21 cellular contexts compared by ENCODE assay signal in the genomic region with DNA sequence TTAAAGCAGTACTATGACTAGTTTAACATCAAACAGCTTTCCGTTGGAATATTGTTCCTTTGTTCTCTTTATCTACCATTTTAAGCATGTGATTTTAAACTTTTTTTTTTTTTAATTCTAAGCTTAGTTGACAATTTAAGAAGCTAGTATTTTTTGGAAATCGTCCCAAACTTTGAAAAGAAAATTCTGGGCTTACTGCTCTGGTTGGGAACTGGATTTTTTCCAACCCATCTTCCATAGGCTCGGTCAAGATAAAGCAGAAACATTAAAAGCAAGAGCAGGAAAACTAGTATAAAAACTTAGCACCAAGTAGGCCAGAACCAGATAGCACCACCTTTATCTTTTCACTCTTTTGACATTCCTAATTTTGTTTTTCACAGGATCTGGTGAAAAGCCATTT. TPM values are rescaled to one million over a fixed set of nuclear protein-coding genes. Genes with fewer than 3 reads are reported as not detected.
DNase-seq lines count a peak whose midpoint lies in the region; ATAC-seq and TF ChIP-seq lines count a peak whose summit lies in the region.
"Had no signal": no experiment of that assay in that cellular context is flagged by ENCODE, and none has a peak within 500 bp of the region (broad histone marks: within the 10 kb centered on the region; RNA-seq: fewer than 3 reads in every experiment).

No MANE protein-coding gene starts in this region.

- no peaks in the 10 kb centered on the region for H3K9me3 ChIP-seq in fibroblast of lung (ENCODE audit: control insufficient read depth, insufficient read depth, low read depth, low read length)
- H3K9me3 ChIP-seq: BE2C; BLaER1 treated with 17β-estradiol and CSF1 and Interleukin-3, amounts not matched to agents 10 nM and 100 nM had no signal

- H3K27ac Mint-ChIP-seq in activated T-cell treated with anti-CD3 and anti-CD28 coated beads, Interleukin-2, amount 50 U/mL, for 24 hours, result peak overlapping the region; percentile 50
- peak overlapping the region; percentile 56 for H3K27ac Mint-ChIP-seq in nephron progenitor cell
- H3K27ac Mint-ChIP-seq: CD4-positive, alpha-beta T cell; GM23338; H9 had no signal

- H4K20me1 ChIP-seq in fibroblast of lung (ENCODE audit: control insufficient read depth, extremely low read depth, insufficient read depth, low read length), result no peaks in the 10 kb centered on the region

- no peak overlapping the region for H3K4me2 ChIP-seq in fibroblast of lung (ENCODE audit: extremely low read depth, insufficient read depth, low read length)
- H3K4me2 ChIP-seq: BLaER1 treated with 17β-estradiol and CSF1 and Interleukin-3, amounts not matched to agents 10 nM and 100 nM; GM23338 had no signal

- TF ChIP-seq CTCF in fibroblast of lung (conservative IDR thresholded peaks at IDR 0.05 in 1 of 2, IDR thresholded peaks at IDR 0.05 in 1 of 2; ENCODE audit: low read depth in 1 of 2, low read length in 2 of 2), result no peak
- no peak for TF ChIP-seq CTCF in fibroblast of the aortic adventitia (IDR thresholded peaks at IDR 0.05; ENCODE audit: insufficient read depth, low read length)
- no peak for TF ChIP-seq CTCF in nephron progenitor cell (IDR thresholded peaks at IDR 0.05)

- peaks cover 9% of the 10 kb centered on the region for H3K36me3 ChIP-seq in fibroblast of lung (ENCODE audit: control insufficient read depth, insufficient read depth, low read length)

- H2AFZ ChIP-seq in fibroblast of lung (ENCODE audit: low read length), result no peak overlapping the region
- H2AFZ ChIP-seq: GM23338 had no signal

- DNase-seq in activated T-cell treated with anti-CD3 and anti-CD28 coated beads, Interleukin-2, amount 50 U/mL, for 24 hours, result no peak
- DNase-seq in activated T-cell treated with anti-CD3 and anti-CD28 coated beads, Interleukin-2, amount 50 U/mL, for 4 hours, result no peak
- DNase-seq in fibroblast of lung (ENCODE audit: low read depth in 2 of 2) (peak; percentile 17 to 27), fibroblast of the aortic adventitia (ENCODE audit: low read depth) (peak; percentile 76), nephron progenitor cell (no peak), DMS153 (lab: John Stamatoyannopoulos, UW) (no peak)
- DNase-seq: BE2C; CD4-positive, alpha-beta T cell; CD8-positive, alpha-beta memory T cell; DMS 273 treated with DMSO at 0.1 percent for 48 hours; DMS53; DMS79 treated with DMSO at 0.1 percent for 48 hours; GDM1; H9 had no signal

- H3K4me1 Mint-ChIP-seq in activated T-cell treated with anti-CD3 and anti-CD28 coated beads, Interleukin-2, amount 50 U/mL, for 24 hours (ENCODE audit: low read depth), result peaks cover 5% of the 10 kb centered on the region
- peaks cover 4% of the 10 kb centered on the region for H3K4me1 Mint-ChIP-seq in activated T-cell treated with anti-CD3 and anti-CD28 coated beads, Interleukin-2, amount 50 U/mL, for 4 hours (ENCODE audit: low read depth)
- H3K4me1 Mint-ChIP-seq in nephron progenitor cell, result peaks cover 5% of the 10 kb centered on the region
- H3K4me1 Mint-ChIP-seq: CD14-positive monocyte had no signal

- no peak overlapping the region for H3K9ac ChIP-seq in fibroblast of lung (ENCODE audit: insufficient read depth, low read length)
- H3K9ac ChIP-seq: BLaER1 treated with 17β-estradiol and CSF1 and Interleukin-3, amounts not matched to agents 10 nM and 100 nM had no signal

- peaks cover 47% of the 10 kb centered on the region for H3K79me2 ChIP-seq in fibroblast of lung (ENCODE audit: control insufficient read depth, insufficient read depth, low read length)

- H3K27me3 Mint-ChIP-seq in activated T-cell treated with anti-CD3 and anti-CD28 coated beads, Interleukin-2, amount 50 U/mL, for 24 hours, result no peaks in the 10 kb centered on the region
- no peaks in the 10 kb centered on the region for H3K27me3 Mint-ChIP-seq in activated T-cell treated with anti-CD3 and anti-CD28 coated beads, Interleukin-2, amount 50 U/mL, for 4 hours (ENCODE audit: low read depth)
- no peaks in the 10 kb centered on the region for H3K27me3 Mint-ChIP-seq in nephron progenitor cell (ENCODE audit: low read depth, poor library complexity)
- H3K27me3 Mint-ChIP-seq: CD4-positive, alpha-beta T cell; CD8-positive, alpha-beta memory T cell had no signal

- no peak for ATAC-seq in activated T-cell treated with anti-CD3 and anti-CD28 coated beads, Interleukin-2, amount 50 U/mL, for 4 hours
- ATAC-seq in GM21390 (IDR thresholded peaks at IDR 0.05; ENCODE audit: unreplicated experiment), result no peak
- no peak for ATAC-seq in activated CD4-positive, CD25-positive, alpha-beta regulatory T cell treated with anti-CD3 and anti-CD28 coated beads, Interleukin-2, amount 50 U/mL, for 24 hours
- ATAC-seq: GM23338, HCT116 had no signal

- peaks cover 39% of the 10 kb centered on the region for H3K36me3 Mint-ChIP-seq in activated T-cell treated with anti-CD3 and anti-CD28 coated beads, Interleukin-2, amount 50 U/mL, for 24 hours (ENCODE audit: low read depth)
- peaks cover 19% of the 10 kb centered on the region for H3K36me3 Mint-ChIP-seq in activated T-cell treated with anti-CD3 and anti-CD28 coated beads, Interleukin-2, amount 50 U/mL, for 4 hours (ENCODE audit: insufficient read depth)
- peaks cover 43% of the 10 kb centered on the region for H3K36me3 Mint-ChIP-seq in nephron progenitor cell (ENCODE audit: low read depth)

- H3K27ac ChIP-seq in fibroblast of lung (ENCODE audit: insufficient read depth, low read length), result no peak overlapping the region
- H3K27ac ChIP-seq: 22Rv1; BLaER1 treated with 17β-estradiol and CSF1 and Interleukin-3, amounts not matched to agents 10 nM and 100 nM had no signal

- no peak overlapping the region for H3K4me3 ChIP-seq in fibroblast of lung (replicated peaks in 1 of 4; ENCODE audit: control extremely low read depth in 1 of 4, insufficient read depth in 1 of 4, low read depth in 3 of 4, low read length in 4 of 4)
- H3K4me3 ChIP-seq in fibroblast of the aortic adventitia (ENCODE audit: low read depth, low read length), result no peak overlapping the region
- H3K4me3 ChIP-seq: BLaER1 treated with 17β-estradiol and CSF1 and Interleukin-3, amounts not matched to agents 10 nM and 100 nM; GM23338 had no signal

- H3K4me1 ChIP-seq in fibroblast of lung (ENCODE audit: control insufficient read depth, extremely low read depth, insufficient read depth, low read length), result peaks cover 2% of the 10 kb centered on the region
- H3K4me1 ChIP-seq: BE2C; BLaER1 treated with 17β-estradiol and CSF1 and Interleukin-3, amounts not matched to agents 10 nM and 100 nM had no signal

- no peaks in the 10 kb centered on the region for H3K9me3 Mint-ChIP-seq in activated T-cell treated with anti-CD3 and anti-CD28 coated beads, Interleukin-2, amount 50 U/mL, for 24 hours
- H3K9me3 Mint-ChIP-seq in activated T-cell treated with anti-CD3 and anti-CD28 coated beads, Interleukin-2, amount 50 U/mL, for 4 hours, result no peaks in the 10 kb centered on the region
- H3K9me3 Mint-ChIP-seq in nephron progenitor cell, result no peaks in the 10 kb centered on the region
- H3K9me3 Mint-ChIP-seq: CD14-positive monocyte; CD4-positive, alpha-beta T cell; CD8-positive, alpha-beta memory T cell; GM23338; H9 had no signal

- H3K27me3 ChIP-seq in fibroblast of lung (ENCODE audit: control insufficient read depth, insufficient read depth, low read length), result no peaks in the 10 kb centered on the region
- H3K27me3 ChIP-seq: BE2C; BLaER1 treated with 17β-estradiol and CSF1 and Interleukin-3, amounts not matched to agents 10 nM and 100 nM had no signal

- no peak overlapping the region for H3K4me3 Mint-ChIP-seq in activated T-cell treated with anti-CD3 and anti-CD28 coated beads, Interleukin-2, amount 50 U/mL, for 24 hours
- no peak overlapping the region for H3K4me3 Mint-ChIP-seq in activated T-cell treated with anti-CD3 and anti-CD28 coated beads, Interleukin-2, amount 50 U/mL, for 4 hours
- no peak overlapping the region for H3K4me3 Mint-ChIP-seq in nephron progenitor cell
- H3K4me3 Mint-ChIP-seq: CD14-positive monocyte; CD4-positive, alpha-beta T cell; CD8-positive, alpha-beta memory T cell; GM23338; H9 had no signal

RNA-seq across cellular contexts. Expression of a gene that starts 49.9 kb away (rescaled TPM):
- 10 to 100 TPM; 19.5 to 20.9 (median 20.6) TPM for total RNA-seq in activated T-cell treated with anti-CD3 and anti-CD28 coated beads, Interleukin-2, amount 50 U/mL, for 4 hours
- total RNA-seq in fibroblast of lung (10.3 and 23.6 TPM in 2 replicates), fibroblast of the aortic adventitia (ENCODE audit: low replicate concordance) (10.3 and 15.4 TPM in 2 replicates)
- 29.3 and 45.5 TPM in 2 replicates for polyA plus RNA-seq in fibroblast of lung
- 30.3 and 41.2 TPM in 2 replicates for polyA plus RNA-seq in fibroblast of lung (2012)
- polyA minus RNA-seq in fibroblast of lung (ENCODE audit: low replicate concordance), result 11.1 and 13.0 TPM in 2 replicates

Comparison
In these comparisons a context has a peak if more than half of its experiments do, and no peak if none do; other contexts are left out.
1. DNase-seq: peak in fibroblast of lung (2 of 2) and fibroblast of the aortic adventitia (single experiment); none in activated T-cell treated with anti-CD3 and anti-CD28 coated beads, Interleukin-2, amount 50 U/mL, for 24 hours (single experiment), activated T-cell treated with anti-CD3 and anti-CD28 coated beads, Interleukin-2, amount 50 U/mL, for 4 hours (single experiment), nephron progenitor cell (single experiment) and DMS153 (single experiment).